In genomic region chr22:50153756-50154140, GRCh38 we compare ENCODE assay signal across 32 cellular contexts.
"Had no signal": no experiment of that assay in that cellular context is flagged by ENCODE, and none has a peak within 500 bp of the region (broad histone marks: within the 10 kb centered on the region; RNA-seq: fewer than 3 reads in every experiment).

No MANE protein-coding gene starts in this region.

- H3K9me3 ChIP-seq: adrenal gland, body of pancreas, breast epithelium had no signal

- ATAC-seq: activated CD8-positive, alpha-beta T cell treated with anti-CD3 and anti-CD28 coated beads for 36 hours; activated naive CD4-positive, alpha-beta T cell treated with anti-CD3 and anti-CD28 coated beads, Interleukin-2, amount 50 U/mL, for 72 hours; activated T-cell treated with anti-CD3 and anti-CD28 coated beads, Interleukin-2, amount 50 U/mL, for 4 hours; activated T-cell treated with anti-CD3 and anti-CD28 coated beads, Interleukin-2, amount 50 U/mL, for 72 hours; activated T-helper 17 cell treated with anti-CD3 and anti-CD28 coated beads, Interleukin-2, amount 50 U/mL, for 72 hours; body of pancreas had no signal

- H3K4me3 ChIP-seq: adrenal gland, body of pancreas, breast epithelium had no signal

- DNase-seq: activated B cell treated with CpG ODN at 0.5 μM for 24 hours; activated CD4-positive, alpha-beta memory T cell treated with anti-CD3 and anti-CD28 coated beads for 36 hours; activated CD4-positive, alpha-beta T cell treated with anti-CD3 and anti-CD28 coated beads for 4 hours; activated CD4-positive, alpha-beta T cell treated with anti-CD3 and anti-CD28 coated beads, Interleukin-2, amount 10 ng/mL, durations not matched to agents 24 days and 14 days; activated CD4-positive, alpha-beta T cell treated with anti-CD3 and anti-CD28 coated beads, Interleukin-2, amount 50 U/mL, for 1 hour; activated CD4-positive, alpha-beta T cell treated with anti-CD3 and anti-CD28 coated beads, Interleukin-2, amount 50 U/mL, for 4 hours; activated CD4-positive, CD25-positive, alpha-beta regulatory T cell treated with anti-CD3 and anti-CD28 coated beads, Interleukin-2, amount 50 U/mL, for 72 hours; activated CD8-positive, alpha-beta memory T cell treated with anti-CD3 and anti-CD28 coated beads, Interleukin-2, amount 50 U/mL, for 4 hours; activated CD8-positive, alpha-beta T cell treated with anti-CD3 and anti-CD28 coated beads for 36 hours; activated effector memory CD4-positive, alpha-beta T cell treated with anti-CD3 and anti-CD28 coated beads, Interleukin-2, amount 50 U/mL, for 16 hours; activated gamma-delta T cell treated with Interleukin-2 at 50 U/mL for 16 hours; activated naive CD4-positive, alpha-beta T cell; activated naive CD4-positive, alpha-beta T cell treated with anti-CD3 and anti-CD28 coated beads for 36 hours; activated naive CD4-positive, alpha-beta T cell treated with anti-CD3 and anti-CD28 coated beads, Interleukin-2, amount 50 U/mL, for 16 hours; activated naive CD8-positive, alpha-beta T cell treated with anti-CD3 and anti-CD28 coated beads for 36 hours; activated T-cell treated with anti-CD3 and anti-CD28 coated beads for 4 hours; activated T-cell treated with anti-CD3 and anti-CD28 coated beads, Interleukin-2, amount 50 U/mL, for 1 hour; activated T-cell treated with anti-CD3 and anti-CD28 coated beads, Interleukin-2, amount 50 U/mL, for 4 hours; activated T-cell treated with anti-CD3 and anti-CD28 coated beads, Interleukin-2, amount 50 U/mL, for 72 hours; adrenal gland; amniotic stem cell; aorta; body of pancreas; brain microvascular endothelial cell; central memory CD4-positive, alpha-beta T cell; T-helper 1 cell; T-helper 2 cell; T-helper 9 cell had no signal

- H3K27me3 ChIP-seq: adrenal gland, body of pancreas, brain microvascular endothelial cell, breast epithelium had no signal

- H3K36me3 ChIP-seq: adrenal gland, brain microvascular endothelial cell, breast epithelium had no signal

- H3K4me1 ChIP-seq: adrenal gland, body of pancreas, breast epithelium had no signal

- H3K27ac ChIP-seq: adrenal gland, body of pancreas, brain microvascular endothelial cell, breast epithelium, VCaP had no signal
